ENCODE assay signal across 1 cellular context in the genomic region with DNA sequence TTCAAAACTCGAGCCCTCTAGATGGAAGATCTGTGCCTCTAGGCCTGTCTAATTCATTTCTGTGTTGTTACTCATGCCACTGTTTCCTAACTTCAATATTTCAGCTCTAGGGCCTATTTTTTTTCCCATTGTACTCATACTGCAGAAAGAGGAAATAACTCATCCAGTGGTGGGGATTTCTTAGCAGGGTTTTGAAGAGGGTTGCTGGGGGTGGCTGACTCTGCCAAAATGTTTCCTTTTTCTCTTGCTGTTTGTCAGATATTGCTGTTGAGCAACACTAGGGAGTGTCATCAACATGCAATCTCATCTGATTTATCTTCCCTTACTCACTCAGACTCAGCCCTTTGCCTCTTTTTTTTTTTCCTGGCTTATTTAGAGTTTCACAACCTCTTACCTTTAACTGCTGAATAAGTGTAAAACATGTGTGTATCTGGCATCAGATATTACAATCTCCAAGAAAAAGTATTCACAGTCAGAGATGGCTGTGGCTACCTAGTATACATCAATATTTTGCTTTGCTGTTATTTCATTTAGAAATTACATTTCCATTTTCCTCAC.
TF ChIP-seq lines count a peak whose summit lies in the region.

No MANE protein-coding gene starts in this region.

TF ChIP-seq in K562, 482 proteins besides CTCF, POLR2A, EP300 and RAD21 (continued from another document and continues in another):
- TF ChIP-seq, protein P1, sequence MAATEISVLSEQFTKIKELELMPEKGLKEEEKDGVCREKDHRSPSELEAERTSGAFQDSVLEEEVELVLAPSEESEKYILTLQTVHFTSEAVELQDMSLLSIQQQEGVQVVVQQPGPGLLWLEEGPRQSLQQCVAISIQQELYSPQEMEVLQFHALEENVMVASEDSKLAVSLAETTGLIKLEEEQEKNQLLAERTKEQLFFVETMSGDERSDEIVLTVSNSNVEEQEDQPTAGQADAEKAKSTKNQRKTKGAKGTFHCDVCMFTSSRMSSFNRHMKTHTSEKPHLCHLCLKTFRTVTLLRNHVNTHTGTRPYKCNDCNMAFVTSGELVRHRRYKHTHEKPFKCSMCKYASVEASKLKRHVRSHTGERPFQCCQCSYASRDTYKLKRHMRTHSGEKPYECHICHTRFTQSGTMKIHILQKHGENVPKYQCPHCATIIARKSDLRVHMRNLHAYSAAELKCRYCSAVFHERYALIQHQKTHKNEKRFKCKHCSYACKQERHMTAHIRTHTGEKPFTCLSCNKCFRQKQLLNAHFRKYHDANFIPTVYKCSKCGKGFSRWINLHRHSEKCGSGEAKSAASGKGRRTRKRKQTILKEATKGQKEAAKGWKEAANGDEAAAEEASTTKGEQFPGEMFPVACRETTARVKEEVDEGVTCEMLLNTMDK (IDR thresholded peaks at IDR 0.05; ENCODE audit: borderline replicate concordance, insufficient read depth, low read depth, low read length, poor library complexity, severe bottlenecking) = no peak
- TF ChIP-seq MAFG (tag; conservative IDR thresholded peaks at IDR 0.05) (peak; percentile 92), HOXB6 (CRISPR knock-in tag; IDR thresholded peaks at IDR 0.05; ENCODE audit: borderline replicate concordance) (no peak), SUPT5H (IDR thresholded peaks at IDR 0.05) (no peak), SRF (CRISPR knock-in tag; IDR thresholded peaks at IDR 0.05) (no peak), CEBPB (tag; IDR thresholded peaks at IDR 0.05) (peak; percentile 97), CSDE1 (IDR thresholded peaks at IDR 0.05) (no peak), TAF7 (tag; IDR thresholded peaks at IDR 0.05) (no peak), MAZ (CRISPR knock-in tag; conservative IDR thresholded peaks at IDR 0.05 in 1 of 2, IDR thresholded peaks at IDR 0.05 in 1 of 2) (peak in 1 of 2 experiments; percentile 37; a peak in 1 of 4 replicates), MTA3 (IDR thresholded peaks at IDR 0.05; ENCODE audit: borderline replicate concordance) (no peak), SMAD3 (CRISPR knock-in tag; conservative IDR thresholded peaks at IDR 0.05) (no peak), ARID1B (IDR thresholded peaks at IDR 0.05) (peak; percentile 53; the same call in 1 of the 2 replicates), ZNF384 (IDR thresholded peaks at IDR 0.05; ENCODE audit: low read depth, low read length) (peak; percentile 81), PPARD (CRISPR knock-in tag; IDR thresholded peaks at IDR 0.05) (no peak), MIER1 (IDR thresholded peaks at IDR 0.05; ENCODE audit: low read depth) (no peak), ARID2 (IDR thresholded peaks at IDR 0.05) (no peak), CBFA2T2 (conservative IDR thresholded peaks at IDR 0.05) (0 out of 2 replicates have a peak, but pooled peaks have one; percentile 5), ZNF143 (CRISPR knock-in tag; IDR thresholded peaks at IDR 0.05) (no peak), POLR2H (tag; IDR thresholded peaks at IDR 0.05; ENCODE audit: low read depth) (no peak), ZBTB7A (IDR thresholded peaks at IDR 0.05; ENCODE audit: borderline replicate concordance, control insufficient read depth, low read depth, low read length) (no peak), MEIS2 (IDR thresholded peaks at IDR 0.05; ENCODE audit: partially characterized antibody) (peak; percentile 72), NR2C1 (IDR thresholded peaks at IDR 0.05) (no peak), NR2C1 (tag; IDR thresholded peaks at IDR 0.05) (no peak), SMAD2 (IDR thresholded peaks at IDR 0.05; ENCODE audit: low read depth, low read length) (no peak), CTBP1 (IDR thresholded peaks at IDR 0.05; ENCODE audit: borderline replicate concordance) (no peak), GATAD2A (IDR thresholded peaks at IDR 0.05) (no peak)
- TF ChIP-seq, protein P2, sequence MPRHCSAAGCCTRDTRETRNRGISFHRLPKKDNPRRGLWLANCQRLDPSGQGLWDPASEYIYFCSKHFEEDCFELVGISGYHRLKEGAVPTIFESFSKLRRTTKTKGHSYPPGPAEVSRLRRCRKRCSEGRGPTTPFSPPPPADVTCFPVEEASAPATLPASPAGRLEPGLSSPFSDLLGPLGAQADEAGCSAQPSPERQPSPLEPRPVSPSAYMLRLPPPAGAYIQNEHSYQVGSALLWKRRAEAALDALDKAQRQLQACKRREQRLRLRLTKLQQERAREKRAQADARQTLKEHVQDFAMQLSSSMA (CRISPR knock-in tag; IDR thresholded peaks at IDR 0.05) = no peak
- TF ChIP-seq, protein P3, sequence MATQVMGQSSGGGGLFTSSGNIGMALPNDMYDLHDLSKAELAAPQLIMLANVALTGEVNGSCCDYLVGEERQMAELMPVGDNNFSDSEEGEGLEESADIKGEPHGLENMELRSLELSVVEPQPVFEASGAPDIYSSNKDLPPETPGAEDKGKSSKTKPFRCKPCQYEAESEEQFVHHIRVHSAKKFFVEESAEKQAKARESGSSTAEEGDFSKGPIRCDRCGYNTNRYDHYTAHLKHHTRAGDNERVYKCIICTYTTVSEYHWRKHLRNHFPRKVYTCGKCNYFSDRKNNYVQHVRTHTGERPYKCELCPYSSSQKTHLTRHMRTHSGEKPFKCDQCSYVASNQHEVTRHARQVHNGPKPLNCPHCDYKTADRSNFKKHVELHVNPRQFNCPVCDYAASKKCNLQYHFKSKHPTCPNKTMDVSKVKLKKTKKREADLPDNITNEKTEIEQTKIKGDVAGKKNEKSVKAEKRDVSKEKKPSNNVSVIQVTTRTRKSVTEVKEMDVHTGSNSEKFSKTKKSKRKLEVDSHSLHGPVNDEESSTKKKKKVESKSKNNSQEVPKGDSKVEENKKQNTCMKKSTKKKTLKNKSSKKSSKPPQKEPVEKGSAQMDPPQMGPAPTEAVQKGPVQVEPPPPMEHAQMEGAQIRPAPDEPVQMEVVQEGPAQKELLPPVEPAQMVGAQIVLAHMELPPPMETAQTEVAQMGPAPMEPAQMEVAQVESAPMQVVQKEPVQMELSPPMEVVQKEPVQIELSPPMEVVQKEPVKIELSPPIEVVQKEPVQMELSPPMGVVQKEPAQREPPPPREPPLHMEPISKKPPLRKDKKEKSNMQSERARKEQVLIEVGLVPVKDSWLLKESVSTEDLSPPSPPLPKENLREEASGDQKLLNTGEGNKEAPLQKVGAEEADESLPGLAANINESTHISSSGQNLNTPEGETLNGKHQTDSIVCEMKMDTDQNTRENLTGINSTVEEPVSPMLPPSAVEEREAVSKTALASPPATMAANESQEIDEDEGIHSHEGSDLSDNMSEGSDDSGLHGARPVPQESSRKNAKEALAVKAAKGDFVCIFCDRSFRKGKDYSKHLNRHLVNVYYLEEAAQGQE (CRISPR knock-in tag; IDR thresholded peaks at IDR 0.05; ENCODE audit: low read depth) = no peak
- TF ChIP-seq, protein P4, sequence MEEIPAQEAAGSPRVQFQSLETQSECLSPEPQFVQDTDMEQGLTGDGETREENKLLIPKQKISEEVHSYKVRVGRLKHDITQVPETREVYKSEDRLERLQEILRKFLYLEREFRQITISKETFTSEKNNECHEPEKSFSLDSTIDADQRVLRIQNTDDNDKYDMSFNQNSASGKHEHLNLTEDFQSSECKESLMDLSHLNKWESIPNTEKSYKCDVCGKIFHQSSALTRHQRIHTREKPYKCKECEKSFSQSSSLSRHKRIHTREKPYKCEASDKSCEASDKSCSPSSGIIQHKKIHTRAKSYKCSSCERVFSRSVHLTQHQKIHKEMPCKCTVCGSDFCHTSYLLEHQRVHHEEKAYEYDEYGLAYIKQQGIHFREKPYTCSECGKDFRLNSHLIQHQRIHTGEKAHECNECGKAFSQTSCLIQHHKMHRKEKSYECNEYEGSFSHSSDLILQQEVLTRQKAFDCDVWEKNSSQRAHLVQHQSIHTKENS (CRISPR knock-in tag; IDR thresholded peaks at IDR 0.05) = no peak
- TF ChIP-seq, protein P5, sequence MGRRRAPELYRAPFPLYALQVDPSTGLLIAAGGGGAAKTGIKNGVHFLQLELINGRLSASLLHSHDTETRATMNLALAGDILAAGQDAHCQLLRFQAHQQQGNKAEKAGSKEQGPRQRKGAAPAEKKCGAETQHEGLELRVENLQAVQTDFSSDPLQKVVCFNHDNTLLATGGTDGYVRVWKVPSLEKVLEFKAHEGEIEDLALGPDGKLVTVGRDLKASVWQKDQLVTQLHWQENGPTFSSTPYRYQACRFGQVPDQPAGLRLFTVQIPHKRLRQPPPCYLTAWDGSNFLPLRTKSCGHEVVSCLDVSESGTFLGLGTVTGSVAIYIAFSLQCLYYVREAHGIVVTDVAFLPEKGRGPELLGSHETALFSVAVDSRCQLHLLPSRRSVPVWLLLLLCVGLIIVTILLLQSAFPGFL (CRISPR knock-in tag; IDR thresholded peaks at IDR 0.05) = no peak
- TF ChIP-seq, protein P6, sequence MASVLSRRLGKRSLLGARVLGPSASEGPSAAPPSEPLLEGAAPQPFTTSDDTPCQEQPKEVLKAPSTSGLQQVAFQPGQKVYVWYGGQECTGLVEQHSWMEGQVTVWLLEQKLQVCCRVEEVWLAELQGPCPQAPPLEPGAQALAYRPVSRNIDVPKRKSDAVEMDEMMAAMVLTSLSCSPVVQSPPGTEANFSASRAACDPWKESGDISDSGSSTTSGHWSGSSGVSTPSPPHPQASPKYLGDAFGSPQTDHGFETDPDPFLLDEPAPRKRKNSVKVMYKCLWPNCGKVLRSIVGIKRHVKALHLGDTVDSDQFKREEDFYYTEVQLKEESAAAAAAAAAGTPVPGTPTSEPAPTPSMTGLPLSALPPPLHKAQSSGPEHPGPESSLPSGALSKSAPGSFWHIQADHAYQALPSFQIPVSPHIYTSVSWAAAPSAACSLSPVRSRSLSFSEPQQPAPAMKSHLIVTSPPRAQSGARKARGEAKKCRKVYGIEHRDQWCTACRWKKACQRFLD (CRISPR knock-in tag; IDR thresholded peaks at IDR 0.05) = peak; percentile 47; the same call in 1 of the 2 replicates
- TF ChIP-seq, protein P7, sequence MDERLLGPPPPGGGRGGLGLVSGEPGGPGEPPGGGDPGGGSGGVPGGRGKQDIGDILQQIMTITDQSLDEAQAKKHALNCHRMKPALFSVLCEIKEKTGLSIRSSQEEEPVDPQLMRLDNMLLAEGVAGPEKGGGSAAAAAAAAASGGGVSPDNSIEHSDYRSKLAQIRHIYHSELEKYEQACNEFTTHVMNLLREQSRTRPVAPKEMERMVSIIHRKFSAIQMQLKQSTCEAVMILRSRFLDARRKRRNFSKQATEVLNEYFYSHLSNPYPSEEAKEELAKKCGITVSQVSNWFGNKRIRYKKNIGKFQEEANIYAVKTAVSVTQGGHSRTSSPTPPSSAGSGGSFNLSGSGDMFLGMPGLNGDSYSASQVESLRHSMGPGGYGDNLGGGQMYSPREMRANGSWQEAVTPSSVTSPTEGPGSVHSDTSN (CRISPR knock-in tag; IDR thresholded peaks at IDR 0.05; ENCODE audit: low read depth) = no peak
- TF ChIP-seq, protein P7 (tag; conservative IDR thresholded peaks at IDR 0.05; ENCODE audit: low read depth) = peak; percentile 93
- TF ChIP-seq, protein P8, sequence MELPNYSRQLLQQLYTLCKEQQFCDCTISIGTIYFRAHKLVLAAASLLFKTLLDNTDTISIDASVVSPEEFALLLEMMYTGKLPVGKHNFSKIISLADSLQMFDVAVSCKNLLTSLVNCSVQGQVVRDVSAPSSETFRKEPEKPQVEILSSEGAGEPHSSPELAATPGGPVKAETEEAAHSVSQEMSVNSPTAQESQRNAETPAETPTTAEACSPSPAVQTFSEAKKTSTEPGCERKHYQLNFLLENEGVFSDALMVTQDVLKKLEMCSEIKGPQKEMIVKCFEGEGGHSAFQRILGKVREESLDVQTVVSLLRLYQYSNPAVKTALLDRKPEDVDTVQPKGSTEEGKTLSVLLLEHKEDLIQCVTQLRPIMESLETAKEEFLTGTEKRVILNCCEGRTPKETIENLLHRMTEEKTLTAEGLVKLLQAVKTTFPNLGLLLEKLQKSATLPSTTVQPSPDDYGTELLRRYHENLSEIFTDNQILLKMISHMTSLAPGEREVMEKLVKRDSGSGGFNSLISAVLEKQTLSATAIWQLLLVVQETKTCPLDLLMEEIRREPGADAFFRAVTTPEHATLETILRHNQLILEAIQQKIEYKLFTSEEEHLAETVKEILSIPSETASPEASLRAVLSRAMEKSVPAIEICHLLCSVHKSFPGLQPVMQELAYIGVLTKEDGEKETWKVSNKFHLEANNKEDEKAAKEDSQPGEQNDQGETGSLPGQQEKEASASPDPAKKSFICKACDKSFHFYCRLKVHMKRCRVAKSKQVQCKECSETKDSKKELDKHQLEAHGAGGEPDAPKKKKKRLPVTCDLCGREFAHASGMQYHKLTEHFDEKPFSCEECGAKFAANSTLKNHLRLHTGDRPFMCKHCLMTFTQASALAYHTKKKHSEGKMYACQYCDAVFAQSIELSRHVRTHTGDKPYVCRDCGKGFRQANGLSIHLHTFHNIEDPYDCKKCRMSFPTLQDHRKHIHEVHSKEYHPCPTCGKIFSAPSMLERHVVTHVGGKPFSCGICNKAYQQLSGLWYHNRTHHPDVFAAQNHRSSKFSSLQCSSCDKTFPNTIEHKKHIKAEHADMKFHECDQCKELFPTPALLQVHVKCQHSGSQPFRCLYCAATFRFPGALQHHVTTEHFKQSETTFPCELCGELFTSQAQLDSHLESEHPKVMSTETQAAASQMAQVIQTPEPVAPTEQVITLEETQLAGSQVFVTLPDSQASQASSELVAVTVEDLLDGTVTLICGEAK (IDR thresholded peaks at IDR 0.05) = no peak
- TF ChIP-seq, protein P8 (CRISPR knock-in tag; IDR thresholded peaks at IDR 0.05) = no peak
